In the genomic region with DNA sequence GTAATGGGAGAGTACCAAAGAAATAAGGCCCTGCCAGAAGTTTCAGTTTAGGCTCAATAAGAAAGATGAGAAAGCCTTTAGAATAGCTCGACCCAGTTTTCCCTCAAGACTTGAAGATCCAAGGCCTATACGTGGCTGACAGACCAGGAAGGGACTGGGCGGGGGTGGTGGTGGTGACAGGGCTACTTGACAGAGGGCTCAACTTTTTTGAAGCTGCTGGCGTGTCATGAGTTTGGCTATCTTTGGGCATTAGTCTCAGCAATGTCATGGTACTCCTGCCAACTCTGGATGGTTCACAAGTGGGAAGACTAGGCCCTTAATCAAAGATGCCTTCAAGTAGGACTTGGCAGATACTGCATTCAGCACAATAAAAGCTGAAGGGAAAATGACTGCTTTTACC, we compare ENCODE assay signal across 14 cellular contexts.
DNase-seq lines count a peak whose midpoint lies in the region; ATAC-seq and TF ChIP-seq lines count a peak whose summit lies in the region.
"Had no signal": no experiment of that assay in that cellular context is flagged by ENCODE, and none has a peak within 500 bp of the region (broad histone marks: within the 10 kb centered on the region; RNA-seq: fewer than 3 reads in every experiment).

No MANE protein-coding gene starts in this region.

- DNase-seq in left ventricle myocardium superior (peak; percentile 26), cardiac septum (ENCODE audit: low spot score) (no peak), chondrocyte (ENCODE audit: low spot score) (peak; percentile 64), progenitor cell of endocrine pancreas (ENCODE audit: low spot score, unreplicated experiment) (no peak), pons (ENCODE audit: low spot score) (no peak), globus pallidus (ENCODE audit: low spot score) (no peak)
- DNase-seq: C1 segment of cervical spinal cord; CD4-positive, alpha-beta memory T cell; COR-L47; DMS153; DND-41; GM23248; H7; HCEC 1CT had no signal

- TF ChIP-seq CTCF in chondrocyte (IDR thresholded peaks at IDR 0.05) (no peak), progenitor cell of endocrine pancreas (IDR thresholded peaks at IDR 0.05; ENCODE audit: unreplicated experiment) (no peak)

- H3K36me3 Mint-ChIP-seq in chondrocyte (ENCODE audit: low read depth) (no peaks in the 10 kb centered on the region), progenitor cell of endocrine pancreas (ENCODE audit: insufficient read depth) (peaks cover 6% of the 10 kb centered on the region)
- H3K36me3 Mint-ChIP-seq: CD4-positive, alpha-beta memory T cell had no signal

- intact Hi-C loops in left ventricle myocardium superior (cut with micrococcal nuclease) (no loop called here), cardiac septum (cut with DNase I) (no loop called here)

- no peaks in the 10 kb centered on the region for H3K27me3 Mint-ChIP-seq in chondrocyte (ENCODE audit: low read depth)
- no peaks in the 10 kb centered on the region for H3K27me3 Mint-ChIP-seq in progenitor cell of endocrine pancreas
- H3K27me3 Mint-ChIP-seq: CD4-positive, alpha-beta memory T cell had no signal

- H3K9me3 Mint-ChIP-seq in chondrocyte (ENCODE audit: low read depth) = no peaks in the 10 kb centered on the region
- H3K9me3 Mint-ChIP-seq in progenitor cell of endocrine pancreas (ENCODE audit: low read depth) = peaks cover 1% of the 10 kb centered on the region
- H3K9me3 Mint-ChIP-seq: CD4-positive, alpha-beta memory T cell had no signal

- no peak overlapping the region for H3K27ac Mint-ChIP-seq in chondrocyte (ENCODE audit: unreplicated experiment)
- H3K27ac Mint-ChIP-seq in progenitor cell of endocrine pancreas = peak overlapping the region; percentile 80

- peaks cover 52% of the 10 kb centered on the region for H3K4me1 Mint-ChIP-seq in chondrocyte (ENCODE audit: low read depth)
- H3K4me1 Mint-ChIP-seq in progenitor cell of endocrine pancreas (ENCODE audit: low read depth) = peaks cover 79% of the 10 kb centered on the region

- ATAC-seq in left ventricle myocardium superior = peak; percentile 58

- H3K4me3 Mint-ChIP-seq in chondrocyte (ENCODE audit: unreplicated experiment) (no peak overlapping the region), progenitor cell of endocrine pancreas (ENCODE audit: low read depth) (peak overlapping the region; percentile 83)
- H3K4me3 Mint-ChIP-seq: CD4-positive, alpha-beta memory T cell had no signal

Comparison
In these comparisons a context has a peak if more than half of its experiments do, and no peak if none do; other contexts are left out.
1. DNase-seq: peak in left ventricle myocardium superior (single experiment) and chondrocyte (single experiment); none in cardiac septum (single experiment), progenitor cell of endocrine pancreas (single experiment), pons (single experiment) and globus pallidus (single experiment).